Comparison of ENCODE assay signal across 1 cellular context in the genomic region with DNA sequence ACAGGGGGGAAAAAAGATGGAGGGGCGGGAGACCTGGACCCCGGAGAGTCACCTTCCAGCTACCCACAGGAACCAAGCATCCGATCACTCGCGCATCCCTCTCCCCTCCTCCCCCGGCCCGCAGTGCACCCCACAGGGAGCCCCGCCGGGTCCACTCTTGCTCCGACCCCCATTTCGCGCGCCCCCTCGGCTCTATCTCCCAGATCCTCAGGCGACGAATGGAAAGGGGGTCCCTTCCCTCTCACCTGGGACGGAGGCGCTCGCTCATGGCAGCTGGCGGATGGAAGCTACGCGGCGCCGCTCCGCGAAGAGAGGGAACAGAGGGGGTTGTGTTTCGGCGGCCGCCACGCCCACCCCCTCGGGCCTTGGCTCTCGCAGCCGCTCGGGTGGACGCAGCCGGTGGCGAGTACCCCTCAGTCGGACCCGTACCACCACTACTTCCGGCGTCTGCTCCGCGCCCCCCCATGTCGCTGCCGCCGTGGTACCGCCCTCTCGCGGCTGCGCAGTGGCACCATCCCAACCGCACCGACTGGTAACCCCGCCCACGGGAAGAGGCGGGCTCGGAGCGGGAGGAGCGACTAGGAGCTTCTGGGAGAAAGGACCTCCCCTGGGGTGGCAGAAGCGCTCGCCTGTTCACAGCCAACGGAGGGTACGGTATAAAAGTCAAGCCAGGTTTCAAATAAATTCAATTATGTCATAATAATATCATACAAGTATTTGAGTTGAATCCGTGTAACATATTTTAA.
TF ChIP-seq lines count a peak whose summit lies in the region.

No MANE protein-coding gene starts in this region.

TF ChIP-seq in HepG2, 621 proteins besides CTCF, POLR2A, EP300 and RAD21 (continued from another document and continues in another):
- TF ChIP-seq ZBTB44 (CRISPR knock-in tag; IDR thresholded peaks at IDR 0.05) (no peak), ZNF891 (CRISPR knock-in tag; IDR thresholded peaks at IDR 0.05) (peak; percentile 54; the same call in 1 of the 2 replicates), AFF4 (CRISPR knock-in tag; IDR thresholded peaks at IDR 0.05) (0 out of 2 replicates have a peak, but pooled peaks have one; percentile 61), MEIS2 (CRISPR knock-in tag; IDR thresholded peaks at IDR 0.05) (peak; percentile 70), HHEX (CRISPR knock-in tag; IDR thresholded peaks at IDR 0.05) (no peak), HES4 (CRISPR knock-in tag; IDR thresholded peaks at IDR 0.05; ENCODE audit: borderline replicate concordance) (peak; percentile 61; the same call in 1 of the 2 replicates), TBX3 (IDR thresholded peaks at IDR 0.05; ENCODE audit: borderline replicate concordance) (no peak), ZNF652 (CRISPR knock-in tag; IDR thresholded peaks at IDR 0.05; ENCODE audit: borderline replicate concordance, low read depth) (no peak), ZNF251 (CRISPR knock-in tag; IDR thresholded peaks at IDR 0.05) (no peak; the same call in 1 of the 2 replicates), NFYB (CRISPR knock-in tag; IDR thresholded peaks at IDR 0.05) (0 out of 2 replicates have a peak, but pooled peaks have one; percentile 14), SP4 (CRISPR knock-in tag; IDR thresholded peaks at IDR 0.05) (peak; percentile 87), ZSCAN9 (CRISPR knock-in tag; IDR thresholded peaks at IDR 0.05; ENCODE audit: borderline replicate concordance) (0 out of 2 replicates have a peak, but pooled peaks have one; percentile 52), ZBTB43 (CRISPR knock-in tag; conservative IDR thresholded peaks at IDR 0.05) (peak; percentile 50), ZNF362 (CRISPR knock-in tag; IDR thresholded peaks at IDR 0.05; ENCODE audit: borderline replicate concordance) (no peak), WIZ (CRISPR knock-in tag; IDR thresholded peaks at IDR 0.05) (peak; percentile 91), TP53 (CRISPR knock-in tag; conservative IDR thresholded peaks at IDR 0.05) (0 out of 2 replicates have a peak, but pooled peaks have one; percentile 44), TRIM22 (IDR thresholded peaks at IDR 0.05) (no peak), ZMAT3 (CRISPR knock-in tag; conservative IDR thresholded peaks at IDR 0.05) (no peak), SPEN (CRISPR knock-in tag; IDR thresholded peaks at IDR 0.05; ENCODE audit: low read depth) (peak; percentile 85), RBAK (CRISPR knock-in tag; IDR thresholded peaks at IDR 0.05) (no peak), ZNF710 (CRISPR knock-in tag; IDR thresholded peaks at IDR 0.05; ENCODE audit: borderline replicate concordance) (peak; percentile 70; the same call in 1 of the 2 replicates), SIN3B (IDR thresholded peaks at IDR 0.05; ENCODE audit: low read length) (peak; percentile 25; the same call in 1 of the 2 replicates), RELA (CRISPR knock-in tag; IDR thresholded peaks at IDR 0.05) (0 out of 2 replicates have a peak, but pooled peaks have one; percentile 50), KLF9 (CRISPR knock-in tag; IDR thresholded peaks at IDR 0.05; ENCODE audit: low read depth) (peak; percentile 99), ZNF839 (CRISPR knock-in tag; IDR thresholded peaks at IDR 0.05; ENCODE audit: borderline replicate concordance) (0 out of 2 replicates have a peak, but pooled peaks have one; percentile 27), SMC3 (IDR thresholded peaks at IDR 0.05; ENCODE audit: low read length) (0 out of 2 replicates have a peak, but pooled peaks have one; percentile 19), TSC22D2 (CRISPR knock-in tag; IDR thresholded peaks at IDR 0.05; ENCODE audit: borderline replicate concordance) (0 out of 2 replicates have a peak, but pooled peaks have one; percentile 70), DMAP1 (CRISPR knock-in tag; IDR thresholded peaks at IDR 0.05) (peak; percentile 40; the same call in 1 of the 2 replicates), ZNF740 (CRISPR knock-in tag; IDR thresholded peaks at IDR 0.05) (peak; percentile 99)
- TF ChIP-seq, protein P1, sequence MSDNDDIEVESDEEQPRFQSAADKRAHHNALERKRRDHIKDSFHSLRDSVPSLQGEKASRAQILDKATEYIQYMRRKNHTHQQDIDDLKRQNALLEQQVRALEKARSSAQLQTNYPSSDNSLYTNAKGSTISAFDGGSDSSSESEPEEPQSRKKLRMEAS (IDR thresholded peaks at IDR 0.05), result peak; percentile 66; the same call in 1 of the 2 replicates
- TF ChIP-seq, protein P2, sequence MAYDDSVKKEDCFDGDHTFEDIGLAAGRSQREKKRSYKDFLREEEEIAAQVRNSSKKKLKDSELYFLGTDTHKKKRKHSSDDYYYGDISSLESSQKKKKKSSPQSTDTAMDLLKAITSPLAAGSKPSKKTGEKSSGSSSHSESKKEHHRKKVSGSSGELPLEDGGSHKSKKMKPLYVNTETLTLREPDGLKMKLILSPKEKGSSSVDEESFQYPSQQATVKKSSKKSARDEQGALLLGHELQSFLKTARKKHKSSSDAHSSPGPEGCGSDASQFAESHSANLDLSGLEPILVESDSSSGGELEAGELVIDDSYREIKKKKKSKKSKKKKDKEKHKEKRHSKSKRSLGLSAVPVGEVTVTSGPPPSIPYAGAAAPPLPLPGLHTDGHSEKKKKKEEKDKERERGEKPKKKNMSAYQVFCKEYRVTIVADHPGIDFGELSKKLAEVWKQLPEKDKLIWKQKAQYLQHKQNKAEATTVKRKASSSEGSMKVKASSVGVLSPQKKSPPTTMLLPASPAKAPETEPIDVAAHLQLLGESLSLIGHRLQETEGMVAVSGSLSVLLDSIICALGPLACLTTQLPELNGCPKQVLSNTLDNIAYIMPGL (CRISPR knock-in tag; IDR thresholded peaks at IDR 0.05; ENCODE audit: borderline replicate concordance in 1 of 2, low read depth in 1 of 2), result peak; percentile 83 to 94
- TF ChIP-seq, protein P3, sequence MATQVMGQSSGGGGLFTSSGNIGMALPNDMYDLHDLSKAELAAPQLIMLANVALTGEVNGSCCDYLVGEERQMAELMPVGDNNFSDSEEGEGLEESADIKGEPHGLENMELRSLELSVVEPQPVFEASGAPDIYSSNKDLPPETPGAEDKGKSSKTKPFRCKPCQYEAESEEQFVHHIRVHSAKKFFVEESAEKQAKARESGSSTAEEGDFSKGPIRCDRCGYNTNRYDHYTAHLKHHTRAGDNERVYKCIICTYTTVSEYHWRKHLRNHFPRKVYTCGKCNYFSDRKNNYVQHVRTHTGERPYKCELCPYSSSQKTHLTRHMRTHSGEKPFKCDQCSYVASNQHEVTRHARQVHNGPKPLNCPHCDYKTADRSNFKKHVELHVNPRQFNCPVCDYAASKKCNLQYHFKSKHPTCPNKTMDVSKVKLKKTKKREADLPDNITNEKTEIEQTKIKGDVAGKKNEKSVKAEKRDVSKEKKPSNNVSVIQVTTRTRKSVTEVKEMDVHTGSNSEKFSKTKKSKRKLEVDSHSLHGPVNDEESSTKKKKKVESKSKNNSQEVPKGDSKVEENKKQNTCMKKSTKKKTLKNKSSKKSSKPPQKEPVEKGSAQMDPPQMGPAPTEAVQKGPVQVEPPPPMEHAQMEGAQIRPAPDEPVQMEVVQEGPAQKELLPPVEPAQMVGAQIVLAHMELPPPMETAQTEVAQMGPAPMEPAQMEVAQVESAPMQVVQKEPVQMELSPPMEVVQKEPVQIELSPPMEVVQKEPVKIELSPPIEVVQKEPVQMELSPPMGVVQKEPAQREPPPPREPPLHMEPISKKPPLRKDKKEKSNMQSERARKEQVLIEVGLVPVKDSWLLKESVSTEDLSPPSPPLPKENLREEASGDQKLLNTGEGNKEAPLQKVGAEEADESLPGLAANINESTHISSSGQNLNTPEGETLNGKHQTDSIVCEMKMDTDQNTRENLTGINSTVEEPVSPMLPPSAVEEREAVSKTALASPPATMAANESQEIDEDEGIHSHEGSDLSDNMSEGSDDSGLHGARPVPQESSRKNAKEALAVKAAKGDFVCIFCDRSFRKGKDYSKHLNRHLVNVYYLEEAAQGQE (IDR thresholded peaks at IDR 0.05; ENCODE audit: borderline replicate concordance in 1 of 2, low read depth in 1 of 2, low read length in 2 of 2), result no peak; a peak in 1 of 4 replicates
